Comparison of ENCODE assay signal across 1 cellular context in genomic region chr6:15987569-15987968, GRCh38.
TF ChIP-seq lines count a peak whose summit lies in the region.

No MANE protein-coding gene starts in this region.

TF ChIP-seq in K562, 482 proteins besides CTCF, POLR2A, EP300 and RAD21 (continued from another document):
- TF ChIP-seq ZBTB8A (IDR thresholded peaks at IDR 0.05; ENCODE audit: partially characterized antibody), result no peak
- 0 out of 2 replicates have a peak, but pooled peaks have one; percentile 19 for TF ChIP-seq THRB (CRISPR knock-in tag; conservative IDR thresholded peaks at IDR 0.05)
- TF ChIP-seq SMARCA4 (IDR thresholded peaks at IDR 0.05), result peak; percentile 61
- TF ChIP-seq FOSL1 (tag; conservative IDR thresholded peaks at IDR 0.05), result peak; percentile 97
- 0 out of 2 replicates have a peak, but pooled peaks have one; percentile 17 for TF ChIP-seq DMBX1 (CRISPR knock-in tag; IDR thresholded peaks at IDR 0.05; ENCODE audit: borderline replicate concordance)
- no peak for TF ChIP-seq RBM39 (optimal IDR thresholded peaks at IDR 0.05; ENCODE audit: low read depth, low read length)
- peak; percentile 81 for TF ChIP-seq DPF2 (IDR thresholded peaks at IDR 0.05)
- peak in 1 of 2 experiments; percentile 79; a peak in 1 of 4 replicates for TF ChIP-seq RCOR1 (IDR thresholded peaks at IDR 0.05; ENCODE audit: borderline replicate concordance in 1 of 2, low read depth in 2 of 2, low read length in 2 of 2)
- no peak for TF ChIP-seq ZSCAN29 (IDR thresholded peaks at IDR 0.05)
- peak; percentile 21; the same call in 1 of the 2 replicates for TF ChIP-seq TEAD4 (IDR thresholded peaks at IDR 0.05; ENCODE audit: low read length)
- TF ChIP-seq TEAD4 (CRISPR knock-in tag; IDR thresholded peaks at IDR 0.05; ENCODE audit: borderline replicate concordance), result no peak
- 0 out of 2 replicates have a peak, but pooled peaks have one; percentile 16 for TF ChIP-seq DEAF1 (CRISPR knock-in tag; IDR thresholded peaks at IDR 0.05)
- peak; percentile 76; the same call in 1 of the 2 replicates for TF ChIP-seq MECOM (CRISPR knock-in tag; IDR thresholded peaks at IDR 0.05)
- TF ChIP-seq PRPF4 (IDR thresholded peaks at IDR 0.05; ENCODE audit: insufficient read depth, low read depth, low read length, poor library complexity, severe bottlenecking), result no peak
- no peak for TF ChIP-seq ZNF707 (CRISPR knock-in tag; conservative IDR thresholded peaks at IDR 0.05)
- peak; percentile 72; the same call in 1 of the 2 replicates for TF ChIP-seq CTBP1 (IDR thresholded peaks at IDR 0.05; ENCODE audit: borderline replicate concordance)
- TF ChIP-seq ZNF76 (CRISPR knock-in tag; IDR thresholded peaks at IDR 0.05; ENCODE audit: borderline replicate concordance), result 0 out of 2 replicates have a peak, but pooled peaks have one; percentile 18
- TF ChIP-seq CHD4 (IDR thresholded peaks at IDR 0.05; ENCODE audit: insufficient read depth, insufficient replicate concordance, low read depth, low read length, poor library complexity, severe bottlenecking), result no peak
- TF ChIP-seq ARID3A (IDR thresholded peaks at IDR 0.05; ENCODE audit: borderline replicate concordance, low read depth, low read length), result peak; percentile 84; the same call in 1 of the 2 replicates
- peak; percentile 14; the same call in 1 of the 2 replicates for TF ChIP-seq HBP1 (CRISPR knock-in tag; IDR thresholded peaks at IDR 0.05)
- peak; percentile 51 to 55 for TF ChIP-seq KDM1A (IDR thresholded peaks at IDR 0.05)
- peak; percentile 70; the same call in 1 of the 2 replicates for TF ChIP-seq SMARCE1 (IDR thresholded peaks at IDR 0.05)
- no peak for TF ChIP-seq ETS1 (conservative IDR thresholded peaks at IDR 0.05; ENCODE audit: control insufficient read depth, low read depth, low read length)
- no peak for TF ChIP-seq EHMT2 (IDR thresholded peaks at IDR 0.05)
- TF ChIP-seq SMARCC2 (IDR thresholded peaks at IDR 0.05; ENCODE audit: low read depth), result no peak
- TF ChIP-seq RFX1 (IDR thresholded peaks at IDR 0.05), result peak; percentile 94
- TF ChIP-seq CSDE1 (IDR thresholded peaks at IDR 0.05), result 0 out of 4 replicates have a peak, but pooled peaks of 1 of the 2 experiments have one; percentile 35
- peak; percentile 100 for TF ChIP-seq MYNN (IDR thresholded peaks at IDR 0.05)
- TF ChIP-seq MYNN (CRISPR knock-in tag; IDR thresholded peaks at IDR 0.05), result peak; percentile 96
- TF ChIP-seq TBP (optimal IDR thresholded peaks at IDR 0.05; ENCODE audit: low read depth, low read length), result peak; percentile 8
